ENCODE assay signal across 7 cellular contexts in the genomic region with DNA sequence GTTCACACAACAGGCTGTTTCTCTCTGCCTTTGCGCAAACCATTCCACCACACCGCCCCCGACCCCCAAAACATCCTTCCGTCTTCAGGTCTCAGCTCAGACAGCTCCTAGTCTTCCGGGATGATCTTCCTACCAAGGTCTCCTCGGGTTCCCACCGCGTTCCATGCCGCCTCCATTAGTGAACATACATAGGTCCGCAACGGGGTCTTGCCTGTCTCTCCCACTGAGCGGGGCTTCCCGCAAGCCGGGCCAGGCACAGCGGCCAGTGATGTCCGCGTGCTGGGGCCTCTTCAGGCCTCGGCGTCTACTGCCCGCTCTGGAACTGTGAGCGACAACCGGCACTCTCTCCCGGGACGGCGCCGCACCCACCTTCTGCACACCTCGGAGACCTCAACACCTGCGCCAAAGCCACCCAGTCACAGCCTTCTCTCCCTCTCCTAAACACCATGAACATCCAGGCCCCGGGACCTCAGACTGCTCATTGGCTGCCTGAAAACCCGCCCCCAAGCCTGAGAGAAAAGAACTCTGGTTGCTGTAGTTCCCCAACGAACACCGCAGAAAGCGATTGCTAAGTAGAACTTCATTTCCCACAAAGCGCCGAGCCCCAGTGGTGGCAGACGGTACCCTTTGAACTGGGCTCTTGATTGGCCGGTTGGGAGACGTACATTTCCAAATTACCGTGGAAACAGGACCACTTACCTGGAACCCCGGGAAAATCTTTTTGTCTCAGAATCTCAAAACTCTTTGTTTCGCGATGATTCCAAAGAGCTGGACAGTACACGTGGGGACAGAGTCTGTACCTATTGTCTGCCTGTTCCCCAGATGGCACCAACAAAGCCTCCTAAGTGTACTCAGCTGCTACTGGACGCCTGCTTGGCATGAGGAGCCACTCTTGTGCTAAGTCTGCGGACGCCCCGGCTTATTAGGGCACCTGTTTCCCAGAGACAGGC. TPM values are rescaled to one million over a fixed set of nuclear protein-coding genes. Genes with fewer than 3 reads are reported as not detected.
DNase-seq lines count a peak whose midpoint lies in the region; ATAC-seq lines count a peak whose summit lies in the region.

No MANE protein-coding gene starts in this region.

- DNase-seq in NCI-H2196 (lab: John Stamatoyannopoulos, UW; ENCODE audit: unreplicated experiment) (peak; percentile 94), dermis blood vessel endothelial cell (peak; percentile 96), left kidney (ENCODE audit: low read depth, low spot score) (peak; percentile 98)
- DNase-seq in activated CD4-positive, alpha-beta T cell treated with anti-CD3 and anti-CD28 coated beads for 4 hours, result peak; percentile 86 to 87
- DNase-seq in stimulated activated CD4-positive, alpha-beta T cell treated with anti-CD3 and anti-CD28 coated beads, Interleukin-1b, Interleukin-23, amount 100 ng/mL, for 4 hours (ENCODE audit: low read depth in 2 of 2), result peak; percentile 68 to 79

- ATAC-seq in GM18517 (IDR thresholded peaks at IDR 0.05; ENCODE audit: unreplicated experiment) (peak; percentile 80), HG02981 (IDR thresholded peaks at IDR 0.05; ENCODE audit: unreplicated experiment) (peak; percentile 79)

RNA-seq across cellular contexts. Expression of gene DYRK1B, which starts 9.5 kb away (rescaled TPM):
- total RNA-seq in dermis blood vessel endothelial cell, result 21.4 and 37.2 TPM in 2 replicates

RNA-seq across cellular contexts. Expression of gene FBL, which starts 21.8 kb away (rescaled TPM):
- 141 and 233 TPM in 2 replicates for total RNA-seq in dermis blood vessel endothelial cell

RNA-seq across cellular contexts. Expression of gene LEUTX, which starts 45.8 kb away (rescaled TPM):
- not detected in 2 replicates for total RNA-seq in dermis blood vessel endothelial cell

Comparison
In these comparisons a context has a peak if more than half of its experiments do, and no peak if none do; other contexts are left out.
1. Peak in every context shown above with its lines: DNase-seq and ATAC-seq.